In the genomic region with DNA sequence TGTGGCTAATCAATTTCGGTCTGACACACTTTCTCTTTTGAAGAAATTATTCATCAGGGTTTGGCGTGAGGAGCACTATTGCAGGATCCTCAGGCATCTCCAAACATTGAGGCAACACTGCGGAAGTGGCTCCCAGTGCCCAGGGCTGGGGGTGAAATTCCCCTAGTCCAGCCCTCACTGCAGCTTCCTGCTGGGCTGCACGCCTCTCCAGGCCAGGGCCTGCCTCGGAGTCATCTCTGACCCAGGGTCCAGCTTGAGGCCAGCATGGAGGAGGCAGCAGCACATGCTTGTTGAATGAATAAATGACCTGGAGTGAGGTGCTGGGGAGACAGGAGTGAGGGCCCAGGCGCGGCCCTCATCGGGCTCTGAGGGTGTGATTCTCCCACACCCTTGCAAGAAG, we compare ENCODE assay signal across 28 cellular contexts. TPM values are rescaled to one million over a fixed set of nuclear protein-coding genes. Genes with fewer than 3 reads are reported as not detected.
"Had no signal": no experiment of that assay in that cellular context is flagged by ENCODE, and none has a peak within 500 bp of the region (broad histone marks: within the 10 kb centered on the region; RNA-seq: fewer than 3 reads in every experiment).

No MANE protein-coding gene starts in this region.

- FAIRE-seq: endothelial cell of umbilical vein had no signal

- H3K4me1 ChIP-seq: uterus had no signal

- H3K36me3 ChIP-seq: colonic mucosa, tibial artery, upper lobe of left lung, uterus had no signal

- H3K4me1 Mint-ChIP-seq: endodermal cell; natural killer cell; neural crest cell; stimulated activated effector memory CD8-positive, alpha-beta T cell treated with anti-CD3 and anti-CD28 coated beads, Interleukin-12 subunit alpha, Interleukin-12 subunit beta, amount 100 ng/mL, for 72 hours had no signal

- H3K27me3 ChIP-seq: colonic mucosa, hepatocyte, upper lobe of left lung, uterus had no signal

- H3K36me3 Mint-ChIP-seq: natural killer cell; stimulated activated effector memory CD8-positive, alpha-beta T cell treated with anti-CD3 and anti-CD28 coated beads, Interleukin-12 subunit alpha, Interleukin-12 subunit beta, amount 100 ng/mL, for 72 hours had no signal

- H3K27ac ChIP-seq: colonic mucosa, hepatocyte, tibial artery, upper lobe of left lung, uterus had no signal

- H3K4me3 Mint-ChIP-seq: endodermal cell; natural killer cell; neural crest cell; stimulated activated effector memory CD8-positive, alpha-beta T cell treated with anti-CD3 and anti-CD28 coated beads, Interleukin-12 subunit alpha, Interleukin-12 subunit beta, amount 100 ng/mL, for 72 hours; stimulated activated naive CD8-positive, alpha-beta T cell treated with anti-CD3 and anti-CD28 coated beads, Interleukin-15, Interleukin-2, amounts not matched to agents 100 ng/mL and 50 ng/mL, for 24 hours had no signal

- H3K4me3 ChIP-seq: colonic mucosa, hepatocyte, tibial artery, upper lobe of left lung, uterus had no signal

- H3K27ac Mint-ChIP-seq: endodermal cell; natural killer cell; stimulated activated effector memory CD8-positive, alpha-beta T cell treated with anti-CD3 and anti-CD28 coated beads, Interleukin-12 subunit alpha, Interleukin-12 subunit beta, amount 100 ng/mL, for 72 hours; stimulated activated naive CD8-positive, alpha-beta T cell treated with anti-CD3 and anti-CD28 coated beads, Interleukin-15, Interleukin-2, amounts not matched to agents 100 ng/mL and 50 ng/mL, for 24 hours had no signal

- ATAC-seq: left colon; natural killer cell; stimulated activated effector memory CD8-positive, alpha-beta T cell treated with anti-CD3 and anti-CD28 coated beads, Interleukin-12 subunit alpha, Interleukin-12 subunit beta, amount 100 ng/mL, for 72 hours had no signal

- DNase-seq: colonic mucosa; effector CD4-positive, alpha-beta T cell; endodermal cell; foreskin melanocyte; head of caudate nucleus; left colon; mammary epithelial cell; natural killer cell; stimulated activated CD4-positive, alpha-beta T cell treated with anti-CD3 and anti-CD28 coated beads, Interleukin-4, amount 100 ng/mL, for 1 hour; stimulated activated CD8-positive, alpha-beta memory T cell treated with anti-CD3 and anti-CD28 coated beads, Interleukin-4, amount 100 ng/mL, for 48 hours; tibial artery; upper lobe of left lung; uterus had no signal

- H3K9me3 Mint-ChIP-seq: natural killer cell; stimulated activated effector memory CD8-positive, alpha-beta T cell treated with anti-CD3 and anti-CD28 coated beads, Interleukin-12 subunit alpha, Interleukin-12 subunit beta, amount 100 ng/mL, for 72 hours; stimulated activated naive CD8-positive, alpha-beta T cell treated with anti-CD3 and anti-CD28 coated beads, Interleukin-15, Interleukin-2, amounts not matched to agents 100 ng/mL and 50 ng/mL, for 24 hours had no signal

- H3K27me3 Mint-ChIP-seq: stimulated activated naive CD8-positive, alpha-beta T cell treated with anti-CD3 and anti-CD28 coated beads, Interleukin-15, Interleukin-2, amounts not matched to agents 100 ng/mL and 50 ng/mL, for 24 hours had no signal

- H3K4me2 ChIP-seq: hepatocyte had no signal

- H3K9me3 ChIP-seq: colonic mucosa, tibial artery, upper lobe of left lung, uterus had no signal

RNA-seq across cellular contexts. Expression of gene TDRD9, which starts 36.0 kb away (rescaled TPM):
- total RNA-seq: endodermal cell, neural crest cell, osteocyte had no signal

RNA-seq across cellular contexts. Expression of gene RD3L, which starts 50.1 kb away (rescaled TPM):
- total RNA-seq: colonic mucosa, dermis microvascular lymphatic vessel endothelial cell, endodermal cell, endothelial cell of umbilical vein, hepatocyte, kidney epithelial cell, left colon, lower leg skin, mammary epithelial cell, mesenteric fat pad, mucosa of gallbladder, myocyte, natural killer cell, neural crest cell, osteocyte, posterior vena cava, temporal lobe, upper lobe of left lung, uterus had no signal
- polyA plus RNA-seq: endothelial cell of umbilical vein, esophagus, hepatocyte, mammary epithelial cell had no signal
